8 cellular contexts compared by ENCODE assay signal in the genomic region with DNA sequence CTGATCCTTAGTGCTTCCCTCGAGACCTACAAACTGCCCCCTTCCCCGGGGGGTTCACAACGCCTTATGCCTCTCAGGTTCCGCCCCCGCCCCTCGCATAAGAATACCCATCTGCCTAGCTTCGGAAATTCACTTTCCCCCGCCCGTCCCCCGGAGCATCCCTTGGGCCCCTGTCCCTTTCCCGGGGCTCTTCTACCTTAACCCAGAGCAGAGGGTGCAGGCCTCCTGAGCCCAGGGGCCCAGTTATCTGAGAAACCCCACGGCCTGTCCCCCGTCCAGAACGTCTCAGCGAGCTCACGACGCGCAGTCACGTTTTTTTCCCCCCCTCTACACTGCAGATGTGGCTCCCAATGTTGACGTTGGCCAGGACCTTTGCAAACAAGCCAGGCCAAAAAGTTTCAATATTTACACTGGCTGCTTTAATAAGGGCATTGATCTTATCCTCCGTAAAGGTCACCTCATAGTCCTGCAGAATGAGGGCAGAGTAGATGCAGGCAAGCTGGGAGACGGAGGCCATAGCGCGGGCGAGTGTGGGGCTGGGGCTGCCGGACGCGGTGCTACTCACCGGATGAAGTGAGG. TPM values are rescaled to one million over a fixed set of nuclear protein-coding genes. Genes with fewer than 3 reads are reported as not detected.
DNase-seq lines count a peak whose midpoint lies in the region; ATAC-seq and TF ChIP-seq lines count a peak whose summit lies in the region.

No MANE protein-coding gene starts in this region.

- TF ChIP-seq CTCF in fibroblast of pulmonary artery (IDR thresholded peaks at IDR 0.05; ENCODE audit: low read length, missing control alignments): no peak

- peaks cover 19% of the 10 kb centered on the region for H3K4me1 Mint-ChIP-seq in T-helper 17 cell

- no peak overlapping the region for H3K27ac Mint-ChIP-seq in T-helper 17 cell

- H3K4me3 Mint-ChIP-seq in T-helper 17 cell: no peak overlapping the region

- H3K27me3 Mint-ChIP-seq in T-helper 17 cell: no peaks in the 10 kb centered on the region

- peak; percentile 14 for ATAC-seq in GM19397 (IDR thresholded peaks at IDR 0.05; ENCODE audit: unreplicated experiment)
- peak; percentile 25 for ATAC-seq in HG03521 (IDR thresholded peaks at IDR 0.05; ENCODE audit: unreplicated experiment)
- ATAC-seq in T-helper 17 cell: peak; percentile 2

- peak overlapping the region; percentile 84 for H3K4me3 ChIP-seq in fibroblast of pulmonary artery (replicated peaks; ENCODE audit: low read depth, low read length)

- peaks cover 3% of the 10 kb centered on the region for H3K36me3 Mint-ChIP-seq in T-helper 17 cell (ENCODE audit: low read depth)

- no peaks in the 10 kb centered on the region for H3K9me3 ChIP-seq in T-helper 17 cell (ENCODE audit: control insufficient read depth, low read length, poor library complexity, severe bottlenecking)

- DNase-seq in DMS53 (lab: John Stamatoyannopoulos, UW) (peak; percentile 88), T-helper 17 cell (no peak), fibroblast of pulmonary artery (ENCODE audit: low read depth) (peak; percentile 36), occipital lobe (lab: John Stamatoyannopoulos, UW) (peak; percentile 20), NCI-H226 (no peak)
- no peak for DNase-seq in effector CD8-positive, alpha-beta T cell (lab: John Stamatoyannopoulos, UW)

RNA-seq across cellular contexts. Expression of a gene that starts 1.4 kb away (rescaled TPM):
- total RNA-seq in T-helper 17 cell: 10 to 100 TPM; 55.1 to 55.8 TPM
- total RNA-seq in occipital lobe: 64.3 TPM

RNA-seq across cellular contexts. Expression of a gene that starts 42.0 kb away (rescaled TPM):
- total RNA-seq in T-helper 17 cell: 10 to 100 TPM in 1 of 2 donors, 1 to 10 TPM in 1; 7.0 to 10.0 TPM
- total RNA-seq in occipital lobe: 0.62 TPM

RNA-seq across cellular contexts. Expression of a gene that starts 44.5 kb away (rescaled TPM):
- 1 to 10 TPM; 2.1 to 3.4 TPM for total RNA-seq in T-helper 17 cell
- 6.4 TPM for total RNA-seq in occipital lobe

RNA-seq across cellular contexts. Expression of a gene that starts 58.8 kb away (rescaled TPM):
- total RNA-seq in T-helper 17 cell (under 1 TPM; 0.40 to 0.60 TPM), occipital lobe (not detected)

Comparison
In these comparisons a context has a peak if more than half of its experiments do, and no peak if none do; other contexts are left out.
1. DNase-seq: peak in DMS53 (single experiment), fibroblast of pulmonary artery (single experiment) and occipital lobe (single experiment); none in T-helper 17 cell (0 of 3), effector CD8-positive, alpha-beta T cell (single experiment) and NCI-H226 (single experiment).
2. Peak in every context shown above with its lines, with median percentiles within 50 percentile points of each other: ATAC-seq.